Comparison of ENCODE assay signal across 8 cellular contexts in genomic region chr1:24727490-24728214, GRCh38. TPM values are rescaled to one million over a fixed set of nuclear protein-coding genes. Genes with fewer than 3 reads are reported as not detected.
DNase-seq lines count a peak whose midpoint lies in the region; ATAC-seq and TF ChIP-seq lines count a peak whose summit lies in the region.

No MANE protein-coding gene starts in this region.

- TF ChIP-seq CTCF in CD14-positive monocyte (IDR thresholded peaks at IDR 0.05): no peak
- TF ChIP-seq CTCF in body of pancreas (IDR thresholded peaks at IDR 0.05): no peak

- H3K27ac ChIP-seq in body of pancreas: no peak overlapping the region
- peak overlapping the region; percentile 71 for H3K27ac ChIP-seq in mesenchymal stem cell (ENCODE audit: low read length, poor library complexity, severe bottlenecking)

- no peak overlapping the region for H3K23ac ChIP-seq in mesenchymal stem cell (ENCODE audit: low read length in 2 of 2)

- H3K4me2 ChIP-seq in mesenchymal stem cell (ENCODE audit: low read length, poor library complexity, severe bottlenecking): no peak overlapping the region

- H3K27me3 ChIP-seq in body of pancreas (no peaks in the 10 kb centered on the region), mesenchymal stem cell (ENCODE audit: control insufficient read depth in 1 of 2, insufficient read depth in 1 of 2, low read length in 2 of 2) (no peaks in the 10 kb centered on the region)

- H3K36me3 Mint-ChIP-seq in CD14-positive monocyte: no peaks in the 10 kb centered on the region

- no peak overlapping the region for H3K4me3 ChIP-seq in body of pancreas
- peak overlapping the region in 1 of 2 experiments; percentile 59 for H3K4me3 ChIP-seq in mesenchymal stem cell (ENCODE audit: insufficient read depth in 1 of 2, low read depth in 1 of 2, low read length in 2 of 2)

- H2BK12ac ChIP-seq in mesenchymal stem cell (ENCODE audit: low read length in 2 of 2): no peak overlapping the region

- H4K91ac ChIP-seq in mesenchymal stem cell (ENCODE audit: low read length): no peak overlapping the region

- TF ChIP-seq POLR2A in body of pancreas (IDR thresholded peaks at IDR 0.05): no peak

- H2BK5ac ChIP-seq in mesenchymal stem cell (ENCODE audit: low read depth, low read length, poor library complexity, severe bottlenecking): peak overlapping the region; percentile 21

- H3K9me3 ChIP-seq in body of pancreas (no peaks in the 10 kb centered on the region), mesenchymal stem cell (ENCODE audit: control insufficient read depth, low read length) (no peaks in the 10 kb centered on the region)

- H3K4me3 Mint-ChIP-seq in CD14-positive monocyte: peak overlapping the region; percentile 68 to 83

- peaks cover 1 to 4% (median 4%) of the 10 kb centered on the region in 3 donors for H3K27me3 Mint-ChIP-seq in CD14-positive monocyte (ENCODE audit: low read depth in 3 of 3)

- no peaks in the 10 kb centered on the region for H3K36me3 ChIP-seq in body of pancreas (replicated peaks in 1 of 2; ENCODE audit: insufficient read depth in 1 of 2, low read depth in 2 of 2)
- no peaks in the 10 kb centered on the region for H3K36me3 ChIP-seq in mesenchymal stem cell (ENCODE audit: control insufficient read depth in 1 of 2, insufficient read depth in 2 of 2, low read depth in 1 of 2, low read length in 2 of 2)

- peak overlapping the region; percentile 85 to 93 (median 91) for H3K27ac Mint-ChIP-seq in CD14-positive monocyte

- H3K9me3 Mint-ChIP-seq in CD14-positive monocyte: peaks cover 0 to 4% (median 0%) of the 10 kb centered on the region in 7 donors

- WGBS in body of pancreas, 2 donors: 69 to 72% methylated on average over 9 of the region's 9 CpGs
- 33% methylated on average over 9 of the region's 9 CpGs for WGBS in mesenchymal stem cell

- H2BK120ac ChIP-seq in mesenchymal stem cell (ENCODE audit: low read depth, low read length): no peak overlapping the region

- peak overlapping the region; percentile 66 for H3K9ac ChIP-seq in mesenchymal stem cell (ENCODE audit: low read length)

- intact Hi-C loops in CD14-positive monocyte (cut with micrococcal nuclease) (no loop called here), body of pancreas (cut with DNase I) (no loop called here)

- DNase-seq in CD14-positive monocyte (ENCODE audit: low spot score) (peak; percentile 87), Kasumi-1 (lab: John Stamatoyannopoulos, UW) (peak; percentile 87 to 89), body of pancreas (peak in 3 of 4 donors; percentile 38 to 71 (median 44)), mesenchymal stem cell (peak; percentile 99), NCI-H2081 treated with DMSO at 0.1 percent for 48 hours (lab: John Stamatoyannopoulos, UW) (no peak)
- no peak for DNase-seq in stimulated activated naive CD4-positive, alpha-beta T cell treated with Interleukin-2 at 50 U/mL for 16 hours (lab: John Stamatoyannopoulos, UW)
- no peak for DNase-seq in stimulated activated CD4-positive, alpha-beta T cell treated with anti-CD3 and anti-CD28 coated beads, Interleukin-2, amount 100 ng/mL, for 48 hours

- H3K18ac ChIP-seq in mesenchymal stem cell (ENCODE audit: low read depth in 1 of 2, low read length in 2 of 2): peak overlapping the region; percentile 52 to 72

- H2BK15ac ChIP-seq in mesenchymal stem cell (ENCODE audit: low read depth, poor library complexity, severe bottlenecking): no peak overlapping the region

- no peak overlapping the region for H2AFZ ChIP-seq in mesenchymal stem cell (ENCODE audit: low read depth, low read length)

- H3K4me1 Mint-ChIP-seq in CD14-positive monocyte: peaks cover 39% of the 10 kb centered on the region

- no peak overlapping the region for H4K8ac ChIP-seq in mesenchymal stem cell (ENCODE audit: low read length)

- H3K4ac ChIP-seq in mesenchymal stem cell (ENCODE audit: low read depth in 1 of 2, low read length in 2 of 2): peak overlapping the region in 1 of 2 experiments; percentile 76

- H2AK5ac ChIP-seq in mesenchymal stem cell (ENCODE audit: low read length, severe bottlenecking): no peak overlapping the region

- ATAC-seq in GM21381 (IDR thresholded peaks at IDR 0.05; ENCODE audit: unreplicated experiment) (peak; percentile 65), body of pancreas (peak; percentile 38)

- H3K4me1 ChIP-seq in body of pancreas (peaks cover 14% of the 10 kb centered on the region), mesenchymal stem cell (ENCODE audit: control insufficient read depth, insufficient read depth, low read depth, low read length) (peaks cover 32% of the 10 kb centered on the region)

- no peak overlapping the region for H3K14ac ChIP-seq in mesenchymal stem cell (ENCODE audit: low read length in 2 of 2)

- H3K79me1 ChIP-seq in mesenchymal stem cell (replicated peaks; ENCODE audit: low read length, poor library complexity, severe bottlenecking): no peaks in the 10 kb centered on the region

RNA-seq across cellular contexts. Expression of gene CLIC4, which starts 17.6 kb away (rescaled TPM):
- polyA plus RNA-seq in CD14-positive monocyte: 10 to 100 TPM; 24.6 to 38.1 TPM
- total RNA-seq in body of pancreas: 10 to 100 TPM; 58.1 to 78.8 TPM
- 212 TPM for polyA plus RNA-seq in mesenchymal stem cell (2013, experiment 1 of 2)
- 219 TPM for polyA plus RNA-seq in mesenchymal stem cell (2013, experiment 2 of 2)

Comparison
In these comparisons a context has a peak if more than half of its experiments do, and no peak if none do; other contexts are left out.
1. DNase-seq: peak in CD14-positive monocyte (single experiment), Kasumi-1 (2 of 2), body of pancreas (3 of 4) and mesenchymal stem cell (single experiment); none in NCI-H2081 treated with DMSO at 0.1 percent for 48 hours (single experiment), stimulated activated naive CD4-positive, alpha-beta T cell treated with Interleukin-2 at 50 U/mL for 16 hours (single experiment) and stimulated activated CD4-positive, alpha-beta T cell treated with anti-CD3 and anti-CD28 coated beads, Interleukin-2, amount 100 ng/mL, for 48 hours (0 of 2).